ENCODE assay signal across 8 cellular contexts in the genomic region with DNA sequence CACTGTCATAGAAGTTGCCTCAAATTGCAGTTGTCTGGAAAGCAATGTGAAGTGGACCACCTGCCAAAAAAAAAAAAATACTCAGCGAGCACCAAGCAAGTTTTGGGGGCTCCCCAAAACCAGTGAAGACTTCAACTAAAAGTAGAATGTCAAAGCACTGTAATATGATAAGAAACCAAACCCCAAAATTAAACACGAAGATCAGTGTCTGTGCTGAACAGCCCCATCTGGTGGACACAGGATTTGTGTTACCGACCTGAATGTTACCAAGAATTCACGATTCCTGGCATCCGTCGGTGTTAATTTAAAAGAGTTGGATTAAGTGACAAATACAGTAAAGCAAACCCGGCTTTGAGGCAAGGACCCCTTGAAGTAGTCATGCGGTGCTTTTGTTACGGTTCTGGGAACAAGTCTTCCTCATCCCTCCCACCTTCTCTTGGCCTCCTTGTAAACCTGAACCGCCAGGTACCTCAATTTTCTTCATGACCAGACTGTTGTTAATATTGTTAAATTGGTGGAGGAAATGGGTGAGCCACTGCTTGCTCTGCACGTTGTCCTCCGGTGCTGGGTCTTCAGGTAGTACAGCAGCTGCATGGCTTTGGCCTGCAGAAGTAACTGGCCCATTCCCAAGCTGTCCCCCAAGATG. TPM values are rescaled to one million over a fixed set of nuclear protein-coding genes. Genes with fewer than 3 reads are reported as not detected.
A peak's percentile ranks its signal among the peaks of the same experiment; 100 is the strongest.
DNase-seq lines count a peak whose midpoint lies in the region; ATAC-seq, FAIRE-seq and TF ChIP-seq lines count a peak whose summit lies in the region.

No MANE protein-coding gene starts in this region.

- DNase-seq in BE2C: peak; percentile 48
- peak; percentile 25 for DNase-seq in H54 (ENCODE audit: insufficient read length, low spot score)
- DNase-seq in RWPE1 (ENCODE audit: low spot score): peak; percentile 52
- DNase-seq in activated naive CD4-positive, alpha-beta T cell treated with anti-CD3 and anti-CD28 coated beads, Interleukin-2, amount 10 ng/mL, durations not matched to agents 7 days and 5 days: peak; percentile 72
- peak; percentile 40 for DNase-seq in glutamatergic neuron
- peak; percentile 45 for DNase-seq in putamen (ENCODE audit: low spot score)

- ATAC-seq in HG03442 (IDR thresholded peaks at IDR 0.05; ENCODE audit: unreplicated experiment): no peak
- no peak for ATAC-seq in HG03196 (IDR thresholded peaks at IDR 0.05; ENCODE audit: unreplicated experiment)

- no peaks in the 10 kb centered on the region for H3K36me3 ChIP-seq in BE2C

- TF ChIP-seq POLR2A in H54 (IDR thresholded peaks at IDR 0.05; ENCODE audit: low read depth, low read length): no peak

- no peaks in the 10 kb centered on the region for H3K4me1 ChIP-seq in BE2C

- no peaks in the 10 kb centered on the region for H3K27me3 ChIP-seq in BE2C

- no peak overlapping the region for H3K4me3 ChIP-seq in BE2C (ENCODE audit: low read depth, low read length)

- H3K9me3 ChIP-seq in BE2C: no peaks in the 10 kb centered on the region

- POLR2A ChIA-PET in RWPE1 (lab: Yijun Ruan, JAX; ENCODE audit: low non-redundant PET): no interaction called here

- peak overlapping the region; percentile 42 for H3K27ac Mint-ChIP-seq in activated naive CD4-positive, alpha-beta T cell treated with anti-CD3 and anti-CD28 coated beads, Interleukin-2, amount 10 ng/mL, durations not matched to agents 7 days and 5 days
- no peak overlapping the region for H3K27ac Mint-ChIP-seq in glutamatergic neuron (ENCODE audit: unreplicated experiment)

- H3K4me1 Mint-ChIP-seq in activated naive CD4-positive, alpha-beta T cell treated with anti-CD3 and anti-CD28 coated beads, Interleukin-2, amount 10 ng/mL, durations not matched to agents 7 days and 5 days: peaks cover 24% of the 10 kb centered on the region
- H3K4me1 Mint-ChIP-seq in glutamatergic neuron (ENCODE audit: low read depth, unreplicated experiment): no peaks in the 10 kb centered on the region

- no peaks in the 10 kb centered on the region for H3K36me3 Mint-ChIP-seq in activated naive CD4-positive, alpha-beta T cell treated with anti-CD3 and anti-CD28 coated beads, Interleukin-2, amount 10 ng/mL, durations not matched to agents 7 days and 5 days
- no peaks in the 10 kb centered on the region for H3K36me3 Mint-ChIP-seq in glutamatergic neuron (ENCODE audit: unreplicated experiment)

- H3K4me3 Mint-ChIP-seq in activated naive CD4-positive, alpha-beta T cell treated with anti-CD3 and anti-CD28 coated beads, Interleukin-2, amount 10 ng/mL, durations not matched to agents 7 days and 5 days: peak overlapping the region; percentile 12
- no peak overlapping the region for H3K4me3 Mint-ChIP-seq in glutamatergic neuron (ENCODE audit: unreplicated experiment)

- no peaks in the 10 kb centered on the region for H3K9me3 Mint-ChIP-seq in activated naive CD4-positive, alpha-beta T cell treated with anti-CD3 and anti-CD28 coated beads, Interleukin-2, amount 10 ng/mL, durations not matched to agents 7 days and 5 days
- H3K9me3 Mint-ChIP-seq in glutamatergic neuron (ENCODE audit: unreplicated experiment): no peaks in the 10 kb centered on the region

- TF ChIP-seq CTCF in BE2C (IDR thresholded peaks at IDR 0.05; ENCODE audit: low read depth, low read length) (peak; percentile 65), RWPE1 (conservative IDR thresholded peaks at IDR 0.05; ENCODE audit: low read depth) (peak; percentile 67), glutamatergic neuron (IDR thresholded peaks at IDR 0.05; ENCODE audit: partially characterized antibody, unreplicated experiment) (peak; percentile 73)

- CTCF ChIA-PET in RWPE1 (lab: Yijun Ruan, JAX): no interaction called here
- CTCF ChIA-PET in activated naive CD4-positive, alpha-beta T cell treated with anti-CD3 and anti-CD28 coated beads, Interleukin-2, amount 10 ng/mL, durations not matched to agents 7 days and 5 days (lab: Charles Lee): interaction anchor here (0.7 to 1.7 kb wide), 3 partner anchors 10 to 23 kb away, joined by 3 to 4 read pairs (median 3); no protein-coding TSS in a partner anchor

- FAIRE-seq in H54 (lab: Jason Lieb, UNC): peak; percentile 86

- H3K27ac ChIP-seq in RWPE1: no peak overlapping the region

- H3K27me3 Mint-ChIP-seq in activated naive CD4-positive, alpha-beta T cell treated with anti-CD3 and anti-CD28 coated beads, Interleukin-2, amount 10 ng/mL, durations not matched to agents 7 days and 5 days: peaks cover 24% of the 10 kb centered on the region
- no peaks in the 10 kb centered on the region for H3K27me3 Mint-ChIP-seq in glutamatergic neuron (ENCODE audit: unreplicated experiment)

RNA-seq across cellular contexts. Expression of a gene that starts 31.3 kb away (rescaled TPM):
- polyA plus RNA-seq in BE2C (2012; ENCODE audit: insufficient read depth, insufficient read length, low read depth): 51.7 TPM
- total RNA-seq in glutamatergic neuron (ENCODE audit: unreplicated experiment): 79.0 TPM

RNA-seq across cellular contexts. Expression of a gene that starts 33.7 kb away (rescaled TPM):
- polyA plus RNA-seq in BE2C (2012; ENCODE audit: insufficient read depth, insufficient read length, low read depth): 9.6 TPM
- total RNA-seq in glutamatergic neuron (ENCODE audit: unreplicated experiment): 76.0 TPM

RNA-seq across cellular contexts. Expression of a gene that starts 57.3 kb away (rescaled TPM):
- 21.4 TPM for polyA plus RNA-seq in BE2C (2012; ENCODE audit: insufficient read depth, insufficient read length, low read depth)
- 34.0 TPM for total RNA-seq in glutamatergic neuron (ENCODE audit: unreplicated experiment)

RNA-seq across cellular contexts. Expression of a gene that starts 59.9 kb away (rescaled TPM):
- polyA plus RNA-seq in BE2C (2012; ENCODE audit: insufficient read depth, insufficient read length, low read depth): 4.4 TPM
- 59.8 TPM for total RNA-seq in glutamatergic neuron (ENCODE audit: unreplicated experiment)
